ENCODE assay signal across 1 cellular context in genomic region chr2:10043906-10044601, GRCh38.
TF ChIP-seq lines count a peak whose summit lies in the region.

No MANE protein-coding gene starts in this region.

TF ChIP-seq in HepG2, 621 proteins besides CTCF, POLR2A, EP300 and RAD21 (continued from another document and continues in another):
- peak; percentile 70; the same call in 1 of the 2 replicates for TF ChIP-seq SKIL (CRISPR knock-in tag; IDR thresholded peaks at IDR 0.05; ENCODE audit: borderline replicate concordance)
- peak; percentile 79 for TF ChIP-seq GABPB1 (CRISPR knock-in tag; IDR thresholded peaks at IDR 0.05)
- peak; percentile 88; the same call in 1 of the 2 replicates for TF ChIP-seq ZBTB2 (CRISPR knock-in tag; IDR thresholded peaks at IDR 0.05; ENCODE audit: low read depth)
- TF ChIP-seq GATAD1 (CRISPR knock-in tag; IDR thresholded peaks at IDR 0.05): 0 out of 2 replicates have a peak, but pooled peaks have one; percentile 46
- no peak for TF ChIP-seq ZBTB42 (CRISPR knock-in tag; IDR thresholded peaks at IDR 0.05)
- TF ChIP-seq ZBTB26 (CRISPR knock-in tag; IDR thresholded peaks at IDR 0.05; ENCODE audit: borderline replicate concordance): 0 out of 2 replicates have a peak, but pooled peaks have one; percentile 22
- TF ChIP-seq MLLT10 (CRISPR knock-in tag; IDR thresholded peaks at IDR 0.05): no peak
- TF ChIP-seq SMARCE1 (IDR thresholded peaks at IDR 0.05; ENCODE audit: borderline replicate concordance): no peak
- no peak; the same call in 1 of the 2 replicates for TF ChIP-seq CBX5 (CRISPR knock-in tag; IDR thresholded peaks at IDR 0.05; ENCODE audit: borderline replicate concordance)
- no peak for TF ChIP-seq ZNF562 (CRISPR knock-in tag; IDR thresholded peaks at IDR 0.05; ENCODE audit: borderline replicate concordance)
- TF ChIP-seq NPAS2 (CRISPR knock-in tag; IDR thresholded peaks at IDR 0.05; ENCODE audit: borderline replicate concordance): no peak
- TF ChIP-seq ZNF550 (CRISPR knock-in tag; IDR thresholded peaks at IDR 0.05; ENCODE audit: borderline replicate concordance): 0 out of 2 replicates have a peak, but pooled peaks have one; percentile 21
- TF ChIP-seq HMGXB3 (CRISPR knock-in tag; IDR thresholded peaks at IDR 0.05; ENCODE audit: borderline replicate concordance): peak; percentile 35; the same call in 1 of the 2 replicates
- TF ChIP-seq DMAP1 (CRISPR knock-in tag; IDR thresholded peaks at IDR 0.05): 0 out of 2 replicates have a peak, but pooled peaks have one; percentile 36
- TF ChIP-seq SKI (IDR thresholded peaks at IDR 0.05; ENCODE audit: partially characterized antibody): peak; percentile 3
- TF ChIP-seq RAD51 (IDR thresholded peaks at IDR 0.05; ENCODE audit: borderline replicate concordance): no peak
- TF ChIP-seq ZNF597 (CRISPR knock-in tag; IDR thresholded peaks at IDR 0.05): no peak
- TF ChIP-seq MED8 (CRISPR knock-in tag; IDR thresholded peaks at IDR 0.05; ENCODE audit: insufficient replicate concordance): no peak
- TF ChIP-seq ZNF30 (CRISPR knock-in tag; IDR thresholded peaks at IDR 0.05): peak; percentile 70; the same call in 1 of the 2 replicates
- peak; percentile 28 for TF ChIP-seq ZNF18 (CRISPR knock-in tag; IDR thresholded peaks at IDR 0.05; ENCODE audit: insufficient replicate concordance)
- no peak; the same call in 1 of the 2 replicates for TF ChIP-seq ZNF484 (CRISPR knock-in tag; IDR thresholded peaks at IDR 0.05; ENCODE audit: borderline replicate concordance, low read depth)
- TF ChIP-seq KMT2A (CRISPR knock-in tag; IDR thresholded peaks at IDR 0.05): 0 out of 2 replicates have a peak, but pooled peaks have one; percentile 38
- peak; percentile 74; the same call in 1 of the 2 replicates for TF ChIP-seq JUND (CRISPR knock-in tag; IDR thresholded peaks at IDR 0.05)
- no peak; the same call in 1 of the 2 replicates for TF ChIP-seq RXRA (CRISPR knock-in tag; IDR thresholded peaks at IDR 0.05)
- TF ChIP-seq ZBTB34 (CRISPR knock-in tag; IDR thresholded peaks at IDR 0.05): no peak
- TF ChIP-seq ELF3 (CRISPR knock-in tag; IDR thresholded peaks at IDR 0.05): peak; percentile 48; the same call in 1 of the 2 replicates
- TF ChIP-seq NCOA2 (CRISPR knock-in tag; IDR thresholded peaks at IDR 0.05): no peak
- no peak for TF ChIP-seq ZNF660 (CRISPR knock-in tag; IDR thresholded peaks at IDR 0.05; ENCODE audit: borderline replicate concordance, low read depth)
- TF ChIP-seq ZNF24 (IDR thresholded peaks at IDR 0.05): no peak
- peak; percentile 77 for TF ChIP-seq REPIN1 (CRISPR knock-in tag; IDR thresholded peaks at IDR 0.05; ENCODE audit: borderline replicate concordance, low read depth)
- no peak for TF ChIP-seq THYN1 (CRISPR knock-in tag; IDR thresholded peaks at IDR 0.05; ENCODE audit: borderline replicate concordance, low read depth)
- no peak for TF ChIP-seq SCMH1 (CRISPR knock-in tag; IDR thresholded peaks at IDR 0.05; ENCODE audit: borderline replicate concordance)
- no peak for TF ChIP-seq HMGA1 (CRISPR knock-in tag; conservative IDR thresholded peaks at IDR 0.05)
- no peak for TF ChIP-seq TCF7 (IDR thresholded peaks at IDR 0.05; ENCODE audit: low read depth)
- TF ChIP-seq YEATS2 (CRISPR knock-in tag; IDR thresholded peaks at IDR 0.05; ENCODE audit: borderline replicate concordance): peak; percentile 51; the same call in 1 of the 2 replicates
- peak; percentile 56; the same call in 1 of the 2 replicates for TF ChIP-seq MXD1 (CRISPR knock-in tag; IDR thresholded peaks at IDR 0.05)
- TF ChIP-seq RORA (CRISPR knock-in tag; IDR thresholded peaks at IDR 0.05): no peak
- no peak for TF ChIP-seq CERS6 (CRISPR knock-in tag; IDR thresholded peaks at IDR 0.05)
- TF ChIP-seq MED1 (CRISPR knock-in tag; IDR thresholded peaks at IDR 0.05): peak; percentile 41; the same call in 1 of the 2 replicates
- no peak for TF ChIP-seq ATF6 (CRISPR knock-in tag; conservative IDR thresholded peaks at IDR 0.05)
- TF ChIP-seq ZNF512 (CRISPR knock-in tag; IDR thresholded peaks at IDR 0.05): no peak
